Comparison of ENCODE assay signal across 23 cellular contexts in the genomic region with DNA sequence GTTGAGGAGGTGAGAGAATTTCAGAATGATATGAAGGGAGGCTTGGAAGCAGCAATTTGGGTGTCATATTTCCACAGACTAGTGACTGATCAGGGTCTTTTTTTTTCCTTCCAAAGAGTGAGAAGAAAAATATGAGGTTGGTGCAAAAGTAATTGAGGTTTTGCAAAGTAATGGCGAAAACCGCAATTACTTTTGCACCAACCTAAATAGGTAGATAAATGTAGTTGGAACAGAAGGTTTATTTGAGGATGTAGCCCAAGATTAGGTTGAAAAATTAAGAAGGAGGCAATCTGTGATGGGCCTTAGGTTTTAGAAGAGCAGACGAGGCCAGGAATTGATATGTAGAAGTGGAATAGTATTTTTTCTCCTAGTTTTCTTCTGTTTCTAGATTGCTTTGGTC. TPM values are rescaled to one million over a fixed set of nuclear protein-coding genes. Genes with fewer than 3 reads are reported as not detected.
DNase-seq lines count a peak whose midpoint lies in the region; ATAC-seq and TF ChIP-seq lines count a peak whose summit lies in the region.
"Had no signal": no experiment of that assay in that cellular context is flagged by ENCODE, and none has a peak within 500 bp of the region (broad histone marks: within the 10 kb centered on the region; RNA-seq: fewer than 3 reads in every experiment).

No MANE protein-coding gene starts in this region.

- no peaks in the 10 kb centered on the region for H3K9me3 ChIP-seq in neural progenitor cell (ENCODE audit: low read depth)
- H3K9me3 ChIP-seq: BLaER1 had no signal

- peak overlapping the region; percentile 67 for H3K4me2 ChIP-seq in neural progenitor cell
- H3K4me2 ChIP-seq: BLaER1 had no signal

- intact Hi-C loops in Calu3 (cut with micrococcal nuclease; ENCODE audit: unreplicated experiment) (no loop called here), head of caudate nucleus (cut with DNase I) (no loop called here)

- H4K20me1 ChIP-seq in neural progenitor cell (ENCODE audit: low read depth): no peaks in the 10 kb centered on the region
- H4K20me1 ChIP-seq: BLaER1 had no signal

- no TSS peak for BruUV-seq in Calu3 (replicated peaks; lab: Mats Ljungman, UMichigan)

- no peak overlapping the region for H3K27ac ChIP-seq in neural progenitor cell
- H3K27ac ChIP-seq: BLaER1 had no signal

- H2AFZ ChIP-seq in neural progenitor cell (replicated peaks): no peak overlapping the region

- TF ChIP-seq CTCF in Calu3 (IDR thresholded peaks at IDR 0.05; ENCODE audit: unreplicated experiment) (no peak), WTC11 (IDR thresholded peaks at IDR 0.05) (no peak), neural progenitor cell (IDR thresholded peaks at IDR 0.05) (no peak)

- no peak for DNase-seq in Calu3
- no peak for DNase-seq in HEK293T (ENCODE audit: extremely low spot score)
- DNase-seq in WTC11 (ENCODE audit: low spot score): no peak
- DNase-seq in neural progenitor cell (ENCODE audit: low spot score): no peak
- DNase-seq in head of caudate nucleus: no peak
- no peak for DNase-seq in iPS-NIHi7 (ENCODE audit: extremely low spot score)
- DNase-seq: ACHN; CD4-positive, alpha-beta T cell; DMS153; GOT3; HCEC 1CT; Kasumi-1; NCI-H1417; NCI-H1694 treated with DMSO at 0.1 percent for 48 hours; NCI-H2081 treated with DMSO at 0.1 percent for 48 hours; NCI-H345; NCI-H524; NCI-H82; Right ventricle myocardium superior had no signal

- H3K79me2 ChIP-seq in neural progenitor cell (ENCODE audit: low read depth): no peaks in the 10 kb centered on the region

- H3K9me3 Mint-ChIP-seq in Calu3 (ENCODE audit: low read depth, unreplicated experiment) (no peaks in the 10 kb centered on the region), WTC11 (no peaks in the 10 kb centered on the region), neural progenitor cell (peaks cover 10% of the 10 kb centered on the region)
- H3K9me3 Mint-ChIP-seq: CD4-positive, alpha-beta T cell; IgD-negative memory B cell had no signal

- peaks cover 22% of the 10 kb centered on the region for H3F3A ChIP-seq in neural progenitor cell (ENCODE audit: low read depth)

- H3K27ac Mint-ChIP-seq in Calu3 (ENCODE audit: unreplicated experiment) (peak overlapping the region; percentile 57), WTC11 (peak overlapping the region; percentile 15), neural progenitor cell (no peak overlapping the region)
- H3K27ac Mint-ChIP-seq: CD4-positive, alpha-beta T cell; IgD-negative memory B cell had no signal

- H3K36me3 Mint-ChIP-seq in Calu3 (ENCODE audit: insufficient read depth, unreplicated experiment) (no peaks in the 10 kb centered on the region), WTC11 (no peaks in the 10 kb centered on the region), neural progenitor cell (no peaks in the 10 kb centered on the region)
- H3K36me3 Mint-ChIP-seq: IgD-negative memory B cell had no signal

- H3K27me3 ChIP-seq in neural progenitor cell: no peaks in the 10 kb centered on the region
- H3K27me3 ChIP-seq: BLaER1 had no signal

- H3K27me3 Mint-ChIP-seq in Calu3 (ENCODE audit: unreplicated experiment) (no peaks in the 10 kb centered on the region), WTC11 (ENCODE audit: low read depth) (no peaks in the 10 kb centered on the region), neural progenitor cell (ENCODE audit: insufficient read depth, low read depth) (peaks cover 2% of the 10 kb centered on the region)

- ATAC-seq in WTC11 (no peak), GM18858 (IDR thresholded peaks at IDR 0.05; ENCODE audit: unreplicated experiment) (no peak), SK-N-SH treated with all-trans-retinoic acid at 6 μM for 48 hours (no peak)

- POLR2A ChIA-PET in HEK293T (lab: Yijun Ruan, JAX): no interaction called here
- POLR2A ChIA-PET in WTC11 (lab: Charles Lee): no interaction called here

- CTCF ChIA-PET in Calu3 (lab: Charles Lee) (no interaction called here), HEK293T (lab: Yijun Ruan, JAX) (no interaction called here), WTC11 (lab: Charles Lee) (no interaction called here)

- H3K4me1 Mint-ChIP-seq in Calu3 (ENCODE audit: low read depth, unreplicated experiment): peaks cover 30% of the 10 kb centered on the region
- peaks cover 67% of the 10 kb centered on the region for H3K4me1 Mint-ChIP-seq in WTC11
- H3K4me1 Mint-ChIP-seq in neural progenitor cell: peaks cover 38% of the 10 kb centered on the region
- H3K4me1 Mint-ChIP-seq: IgD-negative memory B cell had no signal

- H3K4me3 ChIP-seq in neural progenitor cell: no peak overlapping the region
- H3K4me3 ChIP-seq: BLaER1 had no signal

- H3K4me1 ChIP-seq in neural progenitor cell: peaks cover 38% of the 10 kb centered on the region
- H3K4me1 ChIP-seq: BLaER1 had no signal

- H3K4me3 Mint-ChIP-seq in Calu3 (ENCODE audit: low read depth, unreplicated experiment) (no peak overlapping the region), WTC11 (no peak overlapping the region), neural progenitor cell (no peak overlapping the region)
- H3K4me3 Mint-ChIP-seq: CD4-positive, alpha-beta T cell; IgD-negative memory B cell had no signal

- H3K9ac ChIP-seq in neural progenitor cell: no peak overlapping the region
- H3K9ac ChIP-seq: BLaER1 had no signal

- H3K36me3 ChIP-seq in neural progenitor cell: no peaks in the 10 kb centered on the region
- H3K36me3 ChIP-seq: BLaER1 had no signal

TF ChIP-seq in HEK293T, 16 proteins besides CTCF, POLR2A, EP300 and RAD21:
- TF ChIP-seq ELF4 (IDR thresholded peaks at IDR 0.05) (peak; percentile 61), SP1 (IDR thresholded peaks at IDR 0.05) (no peak)

TF ChIP-seq in WTC11, 78 proteins besides CTCF, POLR2A, EP300 and RAD21 (continues in another document):
- no peak for TF ChIP-seq HMGA2 (CRISPR knock-in tag; IDR thresholded peaks at IDR 0.05)
- no peak for TF ChIP-seq TEAD4 (CRISPR knock-in tag; IDR thresholded peaks at IDR 0.05)
- TF ChIP-seq TCF7 (CRISPR knock-in tag; IDR thresholded peaks at IDR 0.05; ENCODE audit: low read depth): no peak
- no peak for TF ChIP-seq SOX15 (CRISPR knock-in tag; IDR thresholded peaks at IDR 0.05)
- TF ChIP-seq MXD4 (CRISPR knock-in tag; IDR thresholded peaks at IDR 0.05; ENCODE audit: borderline replicate concordance): no peak
- no peak for TF ChIP-seq SMAD4 (CRISPR knock-in tag; IDR thresholded peaks at IDR 0.05)
- no peak for TF ChIP-seq PRRX2 (CRISPR knock-in tag; IDR thresholded peaks at IDR 0.05)
- TF ChIP-seq, protein P1, sequence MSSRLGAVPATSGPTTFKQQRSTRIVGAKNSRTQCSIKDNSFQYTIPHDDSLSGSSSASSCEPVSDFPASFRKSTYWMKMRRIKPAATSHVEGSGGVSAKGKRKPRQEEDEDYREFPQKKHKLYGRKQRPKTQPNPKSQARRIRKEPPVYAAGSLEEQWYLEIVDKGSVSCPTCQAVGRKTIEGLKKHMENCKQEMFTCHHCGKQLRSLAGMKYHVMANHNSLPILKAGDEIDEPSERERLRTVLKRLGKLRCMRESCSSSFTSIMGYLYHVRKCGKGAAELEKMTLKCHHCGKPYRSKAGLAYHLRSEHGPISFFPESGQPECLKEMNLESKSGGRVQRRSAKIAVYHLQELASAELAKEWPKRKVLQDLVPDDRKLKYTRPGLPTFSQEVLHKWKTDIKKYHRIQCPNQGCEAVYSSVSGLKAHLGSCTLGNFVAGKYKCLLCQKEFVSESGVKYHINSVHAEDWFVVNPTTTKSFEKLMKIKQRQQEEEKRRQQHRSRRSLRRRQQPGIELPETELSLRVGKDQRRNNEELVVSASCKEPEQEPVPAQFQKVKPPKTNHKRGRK (CRISPR knock-in tag; IDR thresholded peaks at IDR 0.05; ENCODE audit: borderline replicate concordance): no peak
- no peak for TF ChIP-seq JUN (CRISPR knock-in tag; IDR thresholded peaks at IDR 0.05)
- TF ChIP-seq, protein P2, sequence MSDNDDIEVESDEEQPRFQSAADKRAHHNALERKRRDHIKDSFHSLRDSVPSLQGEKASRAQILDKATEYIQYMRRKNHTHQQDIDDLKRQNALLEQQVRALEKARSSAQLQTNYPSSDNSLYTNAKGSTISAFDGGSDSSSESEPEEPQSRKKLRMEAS (CRISPR knock-in tag; IDR thresholded peaks at IDR 0.05): no peak
- no peak for TF ChIP-seq ELF4 (CRISPR knock-in tag; IDR thresholded peaks at IDR 0.05; ENCODE audit: low read depth)
- TF ChIP-seq TEAD1 (CRISPR knock-in tag; IDR thresholded peaks at IDR 0.05): no peak

TF ChIP-seq in SK-N-SH treated with all-trans-retinoic acid at 6 μM for 48 hours, 23 proteins besides CTCF, POLR2A, EP300 and RAD21:
- no peak for TF ChIP-seq BACH2 (CRISPR knock-in tag; IDR thresholded peaks at IDR 0.05; ENCODE audit: borderline replicate concordance)
TF ChIP-seq in SK-N-SH treated with all-trans-retinoic acid at 6 μM for 48 hours: peak in this region for 0.

RNA-seq across cellular contexts. Expression of a gene that starts 7.8 kb away (rescaled TPM):
- 12.8 and 13.9 TPM in 2 replicates for total RNA-seq in Calu3 (2022)
- total RNA-seq in WTC11 (2021): 33.4 to 33.8 TPM (median 33.6 TPM) in 3 replicates
- total RNA-seq in neural progenitor cell (ENCODE audit: low replicate concordance): 50.5 and 61.9 TPM in 2 replicates
